Comparison of ENCODE assay signal across 1 cellular context in the genomic region with DNA sequence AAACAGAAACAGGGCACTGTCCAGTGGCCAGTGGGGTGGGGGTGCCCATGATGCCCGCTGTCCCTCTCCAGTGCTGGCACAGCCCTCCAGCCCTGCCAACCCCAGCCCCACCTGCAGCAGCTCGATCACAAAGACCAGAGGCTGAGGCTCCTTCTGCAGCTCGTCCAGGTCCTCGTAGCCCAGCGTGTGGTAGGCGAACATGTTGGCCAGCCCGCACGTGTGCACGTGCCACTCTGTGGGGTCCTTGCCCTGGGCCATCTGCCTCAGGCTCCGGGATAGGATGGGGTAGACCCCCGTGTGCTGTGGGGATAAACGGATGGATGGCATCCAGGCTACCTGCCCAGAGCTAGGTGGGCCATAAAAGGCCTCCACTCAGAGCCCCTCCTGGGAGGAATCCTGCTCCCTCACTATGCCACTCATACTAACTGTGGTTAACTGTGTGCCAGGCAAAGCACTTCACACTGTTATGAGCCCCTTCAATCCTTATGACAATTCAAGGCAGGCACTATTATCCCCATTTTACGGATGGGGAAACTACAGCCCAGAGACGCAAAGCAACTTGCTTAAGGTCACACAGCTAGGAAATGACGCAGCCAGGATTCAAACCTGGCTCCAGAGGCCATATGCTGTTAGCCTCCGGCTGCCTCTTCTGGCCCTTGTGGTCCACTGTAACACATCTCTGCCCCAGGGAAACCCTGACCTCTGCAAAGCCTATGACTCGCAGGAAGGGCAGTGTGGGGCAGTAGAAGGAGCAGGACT.
TF ChIP-seq lines count a peak whose summit lies in the region.

No MANE protein-coding gene starts in this region.

TF ChIP-seq in SK-N-SH treated with all-trans-retinoic acid at 6 μM for 48 hours, 23 proteins besides CTCF, POLR2A, EP300 and RAD21:
- TF ChIP-seq PATZ1 (CRISPR knock-in tag; IDR thresholded peaks at IDR 0.05; ENCODE audit: borderline replicate concordance) (no peak), TCF4 (CRISPR knock-in tag; IDR thresholded peaks at IDR 0.05; ENCODE audit: borderline replicate concordance) (no peak), TOX (CRISPR knock-in tag; IDR thresholded peaks at IDR 0.05; ENCODE audit: borderline replicate concordance) (no peak), ZFP30 (CRISPR knock-in tag; IDR thresholded peaks at IDR 0.05) (no peak), CSDC2 (CRISPR knock-in tag; IDR thresholded peaks at IDR 0.05) (no peak), RARB (CRISPR knock-in tag; IDR thresholded peaks at IDR 0.05) (no peak), ESRRG (CRISPR knock-in tag; IDR thresholded peaks at IDR 0.05) (no peak), ZNF565 (CRISPR knock-in tag; conservative IDR thresholded peaks at IDR 0.05; ENCODE audit: low read depth) (no peak), OSR1 (CRISPR knock-in tag; IDR thresholded peaks at IDR 0.05) (no peak), PPARA (CRISPR knock-in tag; IDR thresholded peaks at IDR 0.05; ENCODE audit: borderline replicate concordance) (no peak), POU6F1 (CRISPR knock-in tag; IDR thresholded peaks at IDR 0.05; ENCODE audit: borderline replicate concordance, low read depth) (no peak), ZNF70 (CRISPR knock-in tag; IDR thresholded peaks at IDR 0.05) (no peak), ARNTL (CRISPR knock-in tag; IDR thresholded peaks at IDR 0.05; ENCODE audit: borderline replicate concordance, low read depth) (no peak), ZNF8 (CRISPR knock-in tag; IDR thresholded peaks at IDR 0.05) (no peak), SNAI2 (CRISPR knock-in tag; IDR thresholded peaks at IDR 0.05) (no peak), ZFP3 (CRISPR knock-in tag; IDR thresholded peaks at IDR 0.05) (no peak), BACH2 (CRISPR knock-in tag; IDR thresholded peaks at IDR 0.05; ENCODE audit: borderline replicate concordance) (no peak), ISL1 (CRISPR knock-in tag; IDR thresholded peaks at IDR 0.05) (no peak)
- TF ChIP-seq, protein P1, sequence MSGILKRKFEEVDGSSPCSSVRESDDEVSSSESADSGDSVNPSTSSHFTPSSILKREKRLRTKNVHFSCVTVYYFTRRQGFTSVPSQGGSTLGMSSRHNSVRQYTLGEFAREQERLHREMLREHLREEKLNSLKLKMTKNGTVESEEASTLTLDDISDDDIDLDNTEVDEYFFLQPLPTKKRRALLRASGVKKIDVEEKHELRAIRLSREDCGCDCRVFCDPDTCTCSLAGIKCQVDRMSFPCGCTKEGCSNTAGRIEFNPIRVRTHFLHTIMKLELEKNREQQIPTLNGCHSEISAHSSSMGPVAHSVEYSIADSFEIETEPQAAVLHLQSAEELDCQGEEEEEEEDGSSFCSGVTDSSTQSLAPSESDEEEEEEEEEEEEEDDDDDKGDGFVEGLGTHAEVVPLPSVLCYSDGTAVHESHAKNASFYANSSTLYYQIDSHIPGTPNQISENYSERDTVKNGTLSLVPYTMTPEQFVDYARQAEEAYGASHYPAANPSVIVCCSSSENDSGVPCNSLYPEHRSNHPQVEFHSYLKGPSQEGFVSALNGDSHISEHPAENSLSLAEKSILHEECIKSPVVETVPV (CRISPR knock-in tag; IDR thresholded peaks at IDR 0.05): no peak
- TF ChIP-seq, protein P2, sequence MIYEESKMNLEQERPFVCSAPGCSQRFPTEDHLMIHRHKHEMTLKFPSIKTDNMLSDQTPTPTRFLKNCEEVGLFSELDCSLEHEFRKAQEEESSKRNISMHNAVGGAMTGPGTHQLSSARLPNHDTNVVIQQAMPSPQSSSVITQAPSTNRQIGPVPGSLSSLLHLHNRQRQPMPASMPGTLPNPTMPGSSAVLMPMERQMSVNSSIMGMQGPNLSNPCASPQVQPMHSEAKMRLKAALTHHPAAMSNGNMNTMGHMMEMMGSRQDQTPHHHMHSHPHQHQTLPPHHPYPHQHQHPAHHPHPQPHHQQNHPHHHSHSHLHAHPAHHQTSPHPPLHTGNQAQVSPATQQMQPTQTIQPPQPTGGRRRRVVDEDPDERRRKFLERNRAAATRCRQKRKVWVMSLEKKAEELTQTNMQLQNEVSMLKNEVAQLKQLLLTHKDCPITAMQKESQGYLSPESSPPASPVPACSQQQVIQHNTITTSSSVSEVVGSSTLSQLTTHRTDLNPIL (CRISPR knock-in tag; IDR thresholded peaks at IDR 0.05; ENCODE audit: low read depth): no peak
